In genomic region chr1:117928881-117929339, GRCh38 we compare ENCODE assay signal across 8 cellular contexts. TPM values are rescaled to one million over a fixed set of nuclear protein-coding genes. Genes with fewer than 3 reads are reported as not detected.
DNase-seq lines count a peak whose midpoint lies in the region; ATAC-seq, FAIRE-seq and TF ChIP-seq lines count a peak whose summit lies in the region.

No MANE protein-coding gene starts in this region.

- H3K36me3 ChIP-seq in gastroesophageal sphincter = peaks cover 0 to 5% of the 10 kb centered on the region in 2 donors
- no peaks in the 10 kb centered on the region for H3K36me3 ChIP-seq in neuron (ENCODE audit: insufficient read depth, low read length)

- TF ChIP-seq EP300 in gastroesophageal sphincter (IDR thresholded peaks at IDR 0.05) = no peak

- no peaks in the 10 kb centered on the region for H3K27me3 ChIP-seq in gastroesophageal sphincter
- H3K27me3 ChIP-seq in neuron (ENCODE audit: insufficient read depth, low read length) = no peaks in the 10 kb centered on the region

- peaks cover 8 to 47% (median 17%) of the 10 kb centered on the region in 3 donors for H3K4me1 ChIP-seq in gastroesophageal sphincter
- peaks cover 18% of the 10 kb centered on the region for H3K4me1 ChIP-seq in neuron (ENCODE audit: insufficient read depth, low read length)

- peak overlapping the region; percentile 62 to 92 (median 84) for H3K27ac ChIP-seq in gastroesophageal sphincter

- DNase-seq in DMS114 treated with DMSO at 0.1 percent for 48 hours (lab: John Stamatoyannopoulos, UW; ENCODE audit: unreplicated experiment) (peak; percentile 55), NOMO-1 treated with dmso at 0.1 percent for 144 hours (lab: John Stamatoyannopoulos, UW; ENCODE audit: unreplicated experiment) (peak; percentile 53), urothelium cell line (ENCODE audit: low spot score) (peak; percentile 63)

- peaks cover 16% of the 10 kb centered on the region for H3K36me3 Mint-ChIP-seq in activated naive CD4-positive, alpha-beta T cell treated with anti-CD3 and anti-CD28 coated beads, Interleukin-2, amount 50 U/mL, for 24 hours

- H3K27me3 Mint-ChIP-seq in activated naive CD4-positive, alpha-beta T cell treated with anti-CD3 and anti-CD28 coated beads, Interleukin-2, amount 50 U/mL, for 24 hours = no peaks in the 10 kb centered on the region

- peak overlapping the region; percentile 90 for H2AFZ ChIP-seq in neuron (ENCODE audit: low read depth, low read length)

- no peaks in the 10 kb centered on the region for H3K9me3 Mint-ChIP-seq in activated naive CD4-positive, alpha-beta T cell treated with anti-CD3 and anti-CD28 coated beads, Interleukin-2, amount 50 U/mL, for 24 hours

- TF ChIP-seq POLR2A in gastroesophageal sphincter (IDR thresholded peaks at IDR 0.05) = no peak

- FAIRE-seq in urothelium cell line (lab: Jason Lieb, UNC) = no peak

- peak overlapping the region; percentile 62 to 75 for H3K4me3 ChIP-seq in gastroesophageal sphincter
- H3K4me3 ChIP-seq in neuron (ENCODE audit: low read length) = peak overlapping the region; percentile 75

- H3K9me3 ChIP-seq in gastroesophageal sphincter (no peaks in the 10 kb centered on the region), neuron (ENCODE audit: low read length) (no peaks in the 10 kb centered on the region)

- H3K4me1 Mint-ChIP-seq in activated naive CD4-positive, alpha-beta T cell treated with anti-CD3 and anti-CD28 coated beads, Interleukin-2, amount 50 U/mL, for 24 hours = peaks cover 68% of the 10 kb centered on the region

- WGBS in gastroesophageal sphincter (ENCODE audit: low coverage in 1 of 2), 2 donors = 0% methylated on average over 3 to 8 of the region's 24 CpGs

- peak overlapping the region; percentile 98 for H3K4me3 Mint-ChIP-seq in activated naive CD4-positive, alpha-beta T cell treated with anti-CD3 and anti-CD28 coated beads, Interleukin-2, amount 50 U/mL, for 24 hours

- ATAC-seq in GM19455 (IDR thresholded peaks at IDR 0.05; ENCODE audit: unreplicated experiment) (peak; percentile 41), HG03521 (IDR thresholded peaks at IDR 0.05; ENCODE audit: unreplicated experiment) (peak; percentile 25), gastroesophageal sphincter (peak; percentile 61)

- TF ChIP-seq CTCF in gastroesophageal sphincter (IDR thresholded peaks at IDR 0.05) = no peak

- H3K27ac Mint-ChIP-seq in activated naive CD4-positive, alpha-beta T cell treated with anti-CD3 and anti-CD28 coated beads, Interleukin-2, amount 50 U/mL, for 24 hours = peak overlapping the region; percentile 93

RNA-seq across cellular contexts. Expression of gene GDAP2, which starts 0.5 kb away (rescaled TPM):
- 10 to 100 TPM; 23.6 to 37.4 (median 31.2) TPM for total RNA-seq in gastroesophageal sphincter

RNA-seq across cellular contexts. Expression of gene WDR3, which starts 0.6 kb away (rescaled TPM):
- total RNA-seq in gastroesophageal sphincter = 10 to 100 TPM in 3 of 4 donors, 1 to 10 TPM in 1; 6.9 to 15.9 (median 11.7) TPM

Comparison
In these comparisons a context has a peak if more than half of its experiments do, and no peak if none do; other contexts are left out.
1. Peak in every context shown above with its lines: DNase-seq, ATAC-seq, H3K4me3 ChIP-seq and H3K27ac ChIP-seq.